2 cellular contexts compared by ENCODE assay signal in the genomic region with DNA sequence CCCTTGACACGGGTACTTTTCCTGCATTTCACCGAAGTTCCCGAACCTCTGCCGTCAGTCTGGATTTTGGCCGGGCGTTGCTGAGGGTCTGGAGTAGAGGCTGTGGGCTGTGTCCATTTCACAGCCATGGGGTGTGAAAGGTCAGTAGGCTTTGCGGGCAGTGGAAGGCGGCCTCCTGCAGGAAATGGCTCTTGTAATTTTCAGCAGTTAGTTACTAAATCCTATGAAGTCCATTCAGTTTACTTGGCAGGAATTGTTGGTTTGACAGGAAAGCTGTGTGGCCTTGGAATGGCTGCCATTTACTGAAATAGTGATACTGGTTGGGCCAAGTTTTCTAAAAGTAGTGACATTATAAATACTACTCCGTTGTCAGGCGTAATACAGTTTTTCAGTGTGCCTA.
A peak's percentile ranks its signal among the peaks of the same experiment; 100 is the strongest.
TF ChIP-seq lines count a peak whose summit lies in the region.

No MANE protein-coding gene starts in this region.

TF ChIP-seq in liver, 16 proteins besides CTCF, POLR2A, EP300 and RAD21 (continued from another document):
- TF ChIP-seq TAF1 (conservative IDR thresholded peaks at IDR 0.05) (no peak), HNF4A (conservative IDR thresholded peaks at IDR 0.05) (peak in 1 of 2 donors; percentile 36), YY1 (IDR thresholded peaks at IDR 0.05) (peak; percentile 82), FOXA2 (IDR thresholded peaks at IDR 0.05) (peak; percentile 3), NR2F2 (IDR thresholded peaks at IDR 0.05) (peak; percentile 77), FOXA1 (IDR thresholded peaks at IDR 0.05) (no peak), HNF4G (IDR thresholded peaks at IDR 0.05) (no peak), EGR1 (IDR thresholded peaks at IDR 0.05; ENCODE audit: low read depth in 2 of 2) (no peak), RXRA (IDR thresholded peaks at IDR 0.05) (peak in 1 of 2 donors; percentile 40), GABPA (IDR thresholded peaks at IDR 0.05 in 1 of 2, conservative IDR thresholded peaks at IDR 0.05 in 1 of 2) (no peak)
- TF ChIP-seq, protein P1, sequence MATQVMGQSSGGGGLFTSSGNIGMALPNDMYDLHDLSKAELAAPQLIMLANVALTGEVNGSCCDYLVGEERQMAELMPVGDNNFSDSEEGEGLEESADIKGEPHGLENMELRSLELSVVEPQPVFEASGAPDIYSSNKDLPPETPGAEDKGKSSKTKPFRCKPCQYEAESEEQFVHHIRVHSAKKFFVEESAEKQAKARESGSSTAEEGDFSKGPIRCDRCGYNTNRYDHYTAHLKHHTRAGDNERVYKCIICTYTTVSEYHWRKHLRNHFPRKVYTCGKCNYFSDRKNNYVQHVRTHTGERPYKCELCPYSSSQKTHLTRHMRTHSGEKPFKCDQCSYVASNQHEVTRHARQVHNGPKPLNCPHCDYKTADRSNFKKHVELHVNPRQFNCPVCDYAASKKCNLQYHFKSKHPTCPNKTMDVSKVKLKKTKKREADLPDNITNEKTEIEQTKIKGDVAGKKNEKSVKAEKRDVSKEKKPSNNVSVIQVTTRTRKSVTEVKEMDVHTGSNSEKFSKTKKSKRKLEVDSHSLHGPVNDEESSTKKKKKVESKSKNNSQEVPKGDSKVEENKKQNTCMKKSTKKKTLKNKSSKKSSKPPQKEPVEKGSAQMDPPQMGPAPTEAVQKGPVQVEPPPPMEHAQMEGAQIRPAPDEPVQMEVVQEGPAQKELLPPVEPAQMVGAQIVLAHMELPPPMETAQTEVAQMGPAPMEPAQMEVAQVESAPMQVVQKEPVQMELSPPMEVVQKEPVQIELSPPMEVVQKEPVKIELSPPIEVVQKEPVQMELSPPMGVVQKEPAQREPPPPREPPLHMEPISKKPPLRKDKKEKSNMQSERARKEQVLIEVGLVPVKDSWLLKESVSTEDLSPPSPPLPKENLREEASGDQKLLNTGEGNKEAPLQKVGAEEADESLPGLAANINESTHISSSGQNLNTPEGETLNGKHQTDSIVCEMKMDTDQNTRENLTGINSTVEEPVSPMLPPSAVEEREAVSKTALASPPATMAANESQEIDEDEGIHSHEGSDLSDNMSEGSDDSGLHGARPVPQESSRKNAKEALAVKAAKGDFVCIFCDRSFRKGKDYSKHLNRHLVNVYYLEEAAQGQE (IDR thresholded peaks at IDR 0.05) = no peak
- TF ChIP-seq, protein P2, sequence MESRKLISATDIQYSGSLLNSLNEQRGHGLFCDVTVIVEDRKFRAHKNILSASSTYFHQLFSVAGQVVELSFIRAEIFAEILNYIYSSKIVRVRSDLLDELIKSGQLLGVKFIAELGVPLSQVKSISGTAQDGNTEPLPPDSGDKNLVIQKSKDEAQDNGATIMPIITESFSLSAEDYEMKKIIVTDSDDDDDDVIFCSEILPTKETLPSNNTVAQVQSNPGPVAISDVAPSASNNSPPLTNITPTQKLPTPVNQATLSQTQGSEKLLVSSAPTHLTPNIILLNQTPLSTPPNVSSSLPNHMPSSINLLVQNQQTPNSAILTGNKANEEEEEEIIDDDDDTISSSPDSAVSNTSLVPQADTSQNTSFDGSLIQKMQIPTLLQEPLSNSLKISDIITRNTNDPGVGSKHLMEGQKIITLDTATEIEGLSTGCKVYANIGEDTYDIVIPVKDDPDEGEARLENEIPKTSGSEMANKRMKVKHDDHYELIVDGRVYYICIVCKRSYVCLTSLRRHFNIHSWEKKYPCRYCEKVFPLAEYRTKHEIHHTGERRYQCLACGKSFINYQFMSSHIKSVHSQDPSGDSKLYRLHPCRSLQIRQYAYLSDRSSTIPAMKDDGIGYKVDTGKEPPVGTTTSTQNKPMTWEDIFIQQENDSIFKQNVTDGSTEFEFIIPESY (IDR thresholded peaks at IDR 0.05) = peak; percentile 18
- TF ChIP-seq, protein P3, sequence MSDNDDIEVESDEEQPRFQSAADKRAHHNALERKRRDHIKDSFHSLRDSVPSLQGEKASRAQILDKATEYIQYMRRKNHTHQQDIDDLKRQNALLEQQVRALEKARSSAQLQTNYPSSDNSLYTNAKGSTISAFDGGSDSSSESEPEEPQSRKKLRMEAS (IDR thresholded peaks at IDR 0.05) = no peak

TF ChIP-seq in HepG2, 621 proteins besides CTCF, POLR2A, EP300 and RAD21:
- TF ChIP-seq, protein P4, sequence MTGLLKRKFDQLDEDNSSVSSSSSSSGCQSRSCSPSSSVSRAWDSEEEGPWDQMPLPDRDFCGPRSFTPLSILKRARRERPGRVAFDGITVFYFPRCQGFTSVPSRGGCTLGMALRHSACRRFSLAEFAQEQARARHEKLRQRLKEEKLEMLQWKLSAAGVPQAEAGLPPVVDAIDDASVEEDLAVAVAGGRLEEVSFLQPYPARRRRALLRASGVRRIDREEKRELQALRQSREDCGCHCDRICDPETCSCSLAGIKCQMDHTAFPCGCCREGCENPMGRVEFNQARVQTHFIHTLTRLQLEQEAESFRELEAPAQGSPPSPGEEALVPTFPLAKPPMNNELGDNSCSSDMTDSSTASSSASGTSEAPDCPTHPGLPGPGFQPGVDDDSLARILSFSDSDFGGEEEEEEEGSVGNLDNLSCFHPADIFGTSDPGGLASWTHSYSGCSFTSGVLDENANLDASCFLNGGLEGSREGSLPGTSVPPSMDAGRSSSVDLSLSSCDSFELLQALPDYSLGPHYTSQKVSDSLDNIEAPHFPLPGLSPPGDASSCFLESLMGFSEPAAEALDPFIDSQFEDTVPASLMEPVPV (CRISPR knock-in tag; IDR thresholded peaks at IDR 0.05) = no peak
- TF ChIP-seq, protein P5, sequence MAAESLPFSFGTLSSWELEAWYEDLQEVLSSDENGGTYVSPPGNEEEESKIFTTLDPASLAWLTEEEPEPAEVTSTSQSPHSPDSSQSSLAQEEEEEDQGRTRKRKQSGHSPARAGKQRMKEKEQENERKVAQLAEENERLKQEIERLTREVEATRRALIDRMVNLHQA (CRISPR knock-in tag; IDR thresholded peaks at IDR 0.05) = no peak
- no peak for TF ChIP-seq ZNF598 (CRISPR knock-in tag; IDR thresholded peaks at IDR 0.05; ENCODE audit: borderline replicate concordance)
- TF ChIP-seq, protein P6, sequence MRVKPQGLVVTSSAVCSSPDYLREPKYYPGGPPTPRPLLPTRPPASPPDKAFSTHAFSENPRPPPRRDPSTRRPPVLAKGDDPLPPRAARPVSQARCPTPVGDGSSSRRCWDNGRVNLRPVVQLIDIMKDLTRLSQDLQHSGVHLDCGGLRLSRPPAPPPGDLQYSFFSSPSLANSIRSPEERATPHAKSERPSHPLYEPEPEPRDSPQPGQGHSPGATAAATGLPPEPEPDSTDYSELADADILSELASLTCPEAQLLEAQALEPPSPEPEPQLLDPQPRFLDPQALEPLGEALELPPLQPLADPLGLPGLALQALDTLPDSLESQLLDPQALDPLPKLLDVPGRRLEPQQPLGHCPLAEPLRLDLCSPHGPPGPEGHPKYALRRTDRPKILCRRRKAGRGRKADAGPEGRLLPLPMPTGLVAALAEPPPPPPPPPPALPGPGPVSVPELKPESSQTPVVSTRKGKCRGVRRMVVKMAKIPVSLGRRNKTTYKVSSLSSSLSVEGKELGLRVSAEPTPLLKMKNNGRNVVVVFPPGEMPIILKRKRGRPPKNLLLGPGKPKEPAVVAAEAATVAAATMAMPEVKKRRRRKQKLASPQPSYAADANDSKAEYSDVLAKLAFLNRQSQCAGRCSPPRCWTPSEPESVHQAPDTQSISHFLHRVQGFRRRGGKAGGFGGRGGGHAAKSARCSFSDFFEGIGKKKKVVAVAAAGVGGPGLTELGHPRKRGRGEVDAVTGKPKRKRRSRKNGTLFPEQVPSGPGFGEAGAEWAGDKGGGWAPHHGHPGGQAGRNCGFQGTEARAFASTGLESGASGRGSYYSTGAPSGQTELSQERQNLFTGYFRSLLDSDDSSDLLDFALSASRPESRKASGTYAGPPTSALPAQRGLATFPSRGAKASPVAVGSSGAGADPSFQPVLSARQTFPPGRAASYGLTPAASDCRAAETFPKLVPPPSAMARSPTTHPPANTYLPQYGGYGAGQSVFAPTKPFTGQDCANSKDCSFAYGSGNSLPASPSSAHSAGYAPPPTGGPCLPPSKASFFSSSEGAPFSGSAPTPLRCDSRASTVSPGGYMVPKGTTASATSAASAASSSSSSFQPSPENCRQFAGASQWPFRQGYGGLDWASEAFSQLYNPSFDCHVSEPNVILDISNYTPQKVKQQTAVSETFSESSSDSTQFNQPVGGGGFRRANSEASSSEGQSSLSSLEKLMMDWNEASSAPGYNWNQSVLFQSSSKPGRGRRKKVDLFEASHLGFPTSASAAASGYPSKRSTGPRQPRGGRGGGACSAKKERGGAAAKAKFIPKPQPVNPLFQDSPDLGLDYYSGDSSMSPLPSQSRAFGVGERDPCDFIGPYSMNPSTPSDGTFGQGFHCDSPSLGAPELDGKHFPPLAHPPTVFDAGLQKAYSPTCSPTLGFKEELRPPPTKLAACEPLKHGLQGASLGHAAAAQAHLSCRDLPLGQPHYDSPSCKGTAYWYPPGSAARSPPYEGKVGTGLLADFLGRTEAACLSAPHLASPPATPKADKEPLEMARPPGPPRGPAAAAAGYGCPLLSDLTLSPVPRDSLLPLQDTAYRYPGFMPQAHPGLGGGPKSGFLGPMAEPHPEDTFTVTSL (CRISPR knock-in tag; IDR thresholded peaks at IDR 0.05; ENCODE audit: borderline replicate concordance) = no peak
- TF ChIP-seq MAFK (conservative IDR thresholded peaks at IDR 0.05 in 1 of 2, IDR thresholded peaks at IDR 0.05 in 1 of 2; ENCODE audit: low read length in 2 of 2) = no peak
- TF ChIP-seq, protein P7, sequence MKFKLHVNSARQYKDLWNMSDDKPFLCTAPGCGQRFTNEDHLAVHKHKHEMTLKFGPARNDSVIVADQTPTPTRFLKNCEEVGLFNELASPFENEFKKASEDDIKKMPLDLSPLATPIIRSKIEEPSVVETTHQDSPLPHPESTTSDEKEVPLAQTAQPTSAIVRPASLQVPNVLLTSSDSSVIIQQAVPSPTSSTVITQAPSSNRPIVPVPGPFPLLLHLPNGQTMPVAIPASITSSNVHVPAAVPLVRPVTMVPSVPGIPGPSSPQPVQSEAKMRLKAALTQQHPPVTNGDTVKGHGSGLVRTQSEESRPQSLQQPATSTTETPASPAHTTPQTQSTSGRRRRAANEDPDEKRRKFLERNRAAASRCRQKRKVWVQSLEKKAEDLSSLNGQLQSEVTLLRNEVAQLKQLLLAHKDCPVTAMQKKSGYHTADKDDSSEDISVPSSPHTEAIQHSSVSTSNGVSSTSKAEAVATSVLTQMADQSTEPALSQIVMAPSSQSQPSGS (CRISPR knock-in tag; IDR thresholded peaks at IDR 0.05) = no peak
- TF ChIP-seq ARNT (IDR thresholded peaks at IDR 0.05) = no peak
- TF ChIP-seq NFRKB (IDR thresholded peaks at IDR 0.05) = no peak
- TF ChIP-seq KAT7 (CRISPR knock-in tag; IDR thresholded peaks at IDR 0.05; ENCODE audit: borderline replicate concordance) = no peak
- TF ChIP-seq, protein P8, sequence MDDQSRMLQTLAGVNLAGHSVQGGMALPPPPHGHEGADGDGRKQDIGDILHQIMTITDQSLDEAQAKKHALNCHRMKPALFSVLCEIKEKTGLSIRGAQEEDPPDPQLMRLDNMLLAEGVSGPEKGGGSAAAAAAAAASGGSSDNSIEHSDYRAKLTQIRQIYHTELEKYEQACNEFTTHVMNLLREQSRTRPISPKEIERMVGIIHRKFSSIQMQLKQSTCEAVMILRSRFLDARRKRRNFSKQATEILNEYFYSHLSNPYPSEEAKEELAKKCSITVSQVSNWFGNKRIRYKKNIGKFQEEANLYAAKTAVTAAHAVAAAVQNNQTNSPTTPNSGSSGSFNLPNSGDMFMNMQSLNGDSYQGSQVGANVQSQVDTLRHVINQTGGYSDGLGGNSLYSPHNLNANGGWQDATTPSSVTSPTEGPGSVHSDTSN (CRISPR knock-in tag; IDR thresholded peaks at IDR 0.05; ENCODE audit: borderline replicate concordance) = no peak
- TF ChIP-seq IKZF4 (CRISPR knock-in tag; IDR thresholded peaks at IDR 0.05; ENCODE audit: borderline replicate concordance, low read depth, not compliant biosample characterization) = no peak
- TF ChIP-seq, protein P9, sequence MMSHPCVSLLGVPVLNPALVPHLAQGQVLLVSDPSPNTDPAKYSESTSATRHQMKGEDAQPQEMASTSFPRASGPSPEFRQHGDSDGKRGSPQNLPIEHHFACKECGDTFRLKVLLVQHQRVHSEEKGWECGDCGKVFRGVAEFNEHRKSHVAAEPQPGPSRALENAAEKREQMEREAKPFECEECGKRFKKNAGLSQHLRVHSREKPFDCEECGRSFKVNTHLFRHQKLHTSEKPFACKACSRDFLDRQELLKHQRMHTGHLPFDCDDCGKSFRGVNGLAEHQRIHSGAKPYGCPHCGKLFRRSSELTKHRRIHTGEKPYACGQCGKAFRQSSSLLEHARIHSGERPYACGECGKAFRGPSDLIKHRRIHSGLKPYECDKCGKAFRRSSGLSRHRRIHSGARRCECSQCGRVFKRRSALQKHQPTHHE (CRISPR knock-in tag; IDR thresholded peaks at IDR 0.05; ENCODE audit: borderline replicate concordance) = no peak
- TF ChIP-seq, protein P10, sequence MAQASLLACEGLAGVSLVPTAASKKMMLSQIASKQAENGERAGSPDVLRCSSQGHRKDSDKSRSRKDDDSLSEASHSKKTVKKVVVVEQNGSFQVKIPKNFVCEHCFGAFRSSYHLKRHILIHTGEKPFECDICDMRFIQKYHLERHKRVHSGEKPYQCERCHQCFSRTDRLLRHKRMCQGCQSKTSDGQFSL (CRISPR knock-in tag; IDR thresholded peaks at IDR 0.05) = no peak
- no peak for TF ChIP-seq RARG (CRISPR knock-in tag; IDR thresholded peaks at IDR 0.05; ENCODE audit: low read depth)
- no peak for TF ChIP-seq ZBTB3 (CRISPR knock-in tag; IDR thresholded peaks at IDR 0.05; ENCODE audit: borderline replicate concordance, low read depth)
- no peak for TF ChIP-seq GZF1 (CRISPR knock-in tag; IDR thresholded peaks at IDR 0.05)
- TF ChIP-seq KMT2A (CRISPR knock-in tag; IDR thresholded peaks at IDR 0.05) = no peak
